13 cellular contexts compared by ENCODE assay signal in the genomic region with DNA sequence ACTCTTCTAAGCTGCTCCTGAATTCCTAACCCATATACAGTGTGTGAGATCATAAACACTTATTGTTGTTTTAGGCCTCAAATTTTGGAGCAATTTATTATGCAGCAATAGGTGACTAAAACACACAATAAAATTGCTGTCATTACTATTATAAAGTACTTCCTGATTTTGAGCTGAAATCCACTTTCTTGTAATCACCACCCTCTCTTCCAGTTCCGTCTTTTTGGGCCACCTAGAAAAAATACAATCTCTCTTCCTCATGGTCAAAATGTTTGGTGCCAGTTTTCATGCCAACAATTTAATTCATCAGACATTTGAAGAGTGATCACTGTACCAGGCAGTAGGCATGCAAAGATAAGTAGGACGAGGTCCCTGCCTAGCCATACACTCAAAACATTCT. TPM values are rescaled to one million over a fixed set of nuclear protein-coding genes. Genes with fewer than 3 reads are reported as not detected.
A peak's percentile ranks its signal among the peaks of the same experiment; 100 is the strongest.
DNase-seq lines count a peak whose midpoint lies in the region; ATAC-seq and TF ChIP-seq lines count a peak whose summit lies in the region.
"Had no signal": no experiment of that assay in that cellular context is flagged by ENCODE, and none has a peak within 500 bp of the region (broad histone marks: within the 10 kb centered on the region; RNA-seq: fewer than 3 reads in every experiment).

No MANE protein-coding gene starts in this region.

- H3K27me3 Mint-ChIP-seq in Calu3 (ENCODE audit: unreplicated experiment): peaks cover 24% of the 10 kb centered on the region
- H3K27me3 Mint-ChIP-seq in effector memory CD8-positive, alpha-beta T cell: no peaks in the 10 kb centered on the region
- H3K27me3 Mint-ChIP-seq in osteocyte (ENCODE audit: unreplicated experiment): no peaks in the 10 kb centered on the region

- H3K27ac Mint-ChIP-seq in Calu3 (ENCODE audit: unreplicated experiment): peak overlapping the region; percentile 24
- H3K27ac Mint-ChIP-seq in effector memory CD8-positive, alpha-beta T cell: peak overlapping the region; percentile 54 to 90
- peak overlapping the region; percentile 81 for H3K27ac Mint-ChIP-seq in osteocyte (ENCODE audit: unreplicated experiment)
- H3K27ac Mint-ChIP-seq: activated naive CD8-positive, alpha-beta T cell treated with anti-CD3 and anti-CD28 coated beads, Interleukin-2, amount 10 ng/mL, durations not matched to agents 7 days and 5 days had no signal

- BruUV-seq in Calu3 (replicated peaks; lab: Mats Ljungman, UMichigan): no TSS peak

- H3K4me3 Mint-ChIP-seq in Calu3 (ENCODE audit: low read depth, unreplicated experiment) (no peak overlapping the region), osteocyte (ENCODE audit: unreplicated experiment) (no peak overlapping the region)
- H3K4me3 Mint-ChIP-seq in effector memory CD8-positive, alpha-beta T cell: peak overlapping the region in 1 of 2 donors; percentile 63
- H3K4me3 Mint-ChIP-seq: activated naive CD8-positive, alpha-beta T cell treated with anti-CD3 and anti-CD28 coated beads, Interleukin-2, amount 10 ng/mL, durations not matched to agents 7 days and 5 days had no signal

- H3K9me3 Mint-ChIP-seq in Calu3 (ENCODE audit: low read depth, unreplicated experiment) (no peaks in the 10 kb centered on the region), osteocyte (ENCODE audit: unreplicated experiment) (peaks cover 3% of the 10 kb centered on the region)
- no peaks in the 10 kb centered on the region for H3K9me3 Mint-ChIP-seq in effector memory CD8-positive, alpha-beta T cell

- intact Hi-C loops in Calu3 (cut with micrococcal nuclease; ENCODE audit: unreplicated experiment): no loop called here

- H3K36me3 Mint-ChIP-seq in Calu3 (ENCODE audit: insufficient read depth, unreplicated experiment): no peaks in the 10 kb centered on the region
- no peaks in the 10 kb centered on the region for H3K36me3 Mint-ChIP-seq in effector memory CD8-positive, alpha-beta T cell (ENCODE audit: insufficient read depth)
- peaks cover 6% of the 10 kb centered on the region for H3K36me3 Mint-ChIP-seq in osteocyte (ENCODE audit: unreplicated experiment)

- DNase-seq in Calu3 (no peak), NOMO-1 treated with dmso at 0.1 percent for 144 hours (lab: John Stamatoyannopoulos, UW; ENCODE audit: unreplicated experiment) (peak; percentile 83), osteocyte (ENCODE audit: extremely low spot score, unreplicated experiment) (no peak), foreskin melanocyte (no peak), NCI-H1092 treated with DMSO at 0.1 percent for 48 hours (lab: John Stamatoyannopoulos, UW) (no peak), activated gamma-delta T cell (lab: John Stamatoyannopoulos, UW) (no peak)
- DNase-seq in effector memory CD8-positive, alpha-beta T cell: no peak
- no peak for DNase-seq in effector CD4-positive, alpha-beta T cell
- DNase-seq: activated CD4-positive, alpha-beta T cell treated with anti-CD3 and anti-CD28 coated beads for 4 hours; activated naive CD8-positive, alpha-beta T cell treated with anti-CD3 and anti-CD28 coated beads, Interleukin-2, amount 10 ng/mL, durations not matched to agents 7 days and 5 days; activated T-cell treated with anti-CD3 and anti-CD28 coated beads, Interleukin-2, amount 50 U/mL, for 1 hour; mesendoderm; stimulated activated CD4-positive, alpha-beta T cell treated with anti-CD3 and anti-CD28 coated beads, Interleukin-12 subunit alpha, Interleukin-12 subunit beta, amount 100 ng/mL, for 4 hours had no signal

- H3K4me1 Mint-ChIP-seq in Calu3 (ENCODE audit: low read depth, unreplicated experiment) (peaks cover 16% of the 10 kb centered on the region), osteocyte (ENCODE audit: unreplicated experiment) (peaks cover 17% of the 10 kb centered on the region)
- peaks cover 21 to 26% of the 10 kb centered on the region in 2 donors for H3K4me1 Mint-ChIP-seq in effector memory CD8-positive, alpha-beta T cell (ENCODE audit: low read depth in 2 of 2)

- CTCF ChIA-PET in Calu3 (lab: Charles Lee): interaction anchor here (1.2 kb wide), 1 partner anchor 11 kb away, joined by 3 read pairs; no protein-coding TSS in a partner anchor

- TF ChIP-seq CTCF in Calu3 (IDR thresholded peaks at IDR 0.05; ENCODE audit: unreplicated experiment) (no peak), osteocyte (IDR thresholded peaks at IDR 0.05) (no peak)

- no peak for ATAC-seq in effector memory CD8-positive, alpha-beta T cell (replicated peaks)

RNA-seq across cellular contexts. Expression of gene NF1, which starts 43.3 kb away (rescaled TPM):
- total RNA-seq in Calu3 (2022) (61.5 and 64.7 TPM in 2 replicates), osteocyte (66.7 and 70.4 TPM in 2 replicates)

Comparison
In these comparisons a context has a peak if more than half of its experiments do, and no peak if none do; other contexts are left out.
1. H3K27ac Mint-ChIP-seq: peak in every context shown above with its lines; median percentile 81 in osteocyte; 72 in effector memory CD8-positive, alpha-beta T cell; 24 in Calu3.